8 cellular contexts compared by ENCODE assay signal in genomic region chr17:75313941-75314550, GRCh38. TPM values are rescaled to one million over a fixed set of nuclear protein-coding genes. Genes with fewer than 3 reads are reported as not detected.
DNase-seq lines count a peak whose midpoint lies in the region; ATAC-seq lines count a peak whose summit lies in the region.

No MANE protein-coding gene starts in this region.

- no peak overlapping the region for H3K4me3 ChIP-seq in mucosa of rectum (ENCODE audit: low read length in 2 of 2)
- H3K4me3 ChIP-seq in MG63: no peak overlapping the region

- H3K9me3 ChIP-seq in mucosa of rectum (ENCODE audit: control insufficient read depth in 2 of 2, low read length in 2 of 2) (no peaks in the 10 kb centered on the region), MG63 (no peaks in the 10 kb centered on the region)

- peak overlapping the region; percentile 74 for H3K27ac Mint-ChIP-seq in activated naive CD8-positive, alpha-beta T cell treated with anti-CD3 and anti-CD28 coated beads, Interleukin-2, amount 50 U/mL, for 24 hours

- no peaks in the 10 kb centered on the region for H3K27me3 ChIP-seq in mucosa of rectum (ENCODE audit: control insufficient read depth in 2 of 2, insufficient read depth in 2 of 2, low read length in 2 of 2)
- H3K27me3 ChIP-seq in MG63: no peaks in the 10 kb centered on the region

- peaks cover 46% of the 10 kb centered on the region for H3K4me1 Mint-ChIP-seq in activated naive CD8-positive, alpha-beta T cell treated with anti-CD3 and anti-CD28 coated beads, Interleukin-2, amount 50 U/mL, for 24 hours

- no peaks in the 10 kb centered on the region for H3K27me3 Mint-ChIP-seq in activated naive CD8-positive, alpha-beta T cell treated with anti-CD3 and anti-CD28 coated beads, Interleukin-2, amount 50 U/mL, for 24 hours

- peaks cover 5% of the 10 kb centered on the region for H3K36me3 Mint-ChIP-seq in activated naive CD8-positive, alpha-beta T cell treated with anti-CD3 and anti-CD28 coated beads, Interleukin-2, amount 50 U/mL, for 24 hours (ENCODE audit: low read depth)

- peaks cover 10 to 13% of the 10 kb centered on the region in 2 donors for H3K4me1 ChIP-seq in mucosa of rectum (ENCODE audit: control insufficient read depth in 2 of 2, insufficient read depth in 2 of 2, low read length in 2 of 2)

- H3K27ac ChIP-seq in mucosa of rectum (ENCODE audit: low read depth in 2 of 2, low read length in 2 of 2): peak overlapping the region; percentile 11 to 59

- DNase-seq in EL (peak; percentile 27), MG63 (no peak), HPDE6-E6E7 (ENCODE audit: extremely low spot score) (no peak)
- DNase-seq in activated naive CD8-positive, alpha-beta T cell treated with anti-CD3 and anti-CD28 coated beads, Interleukin-2, amount 50 U/mL, for 24 hours: no peak
- no peak for DNase-seq in effector CD4-positive, alpha-beta T cell

- peaks cover 7 to 19% of the 10 kb centered on the region in 2 donors for H3K36me3 ChIP-seq in mucosa of rectum (ENCODE audit: control insufficient read depth in 2 of 2, insufficient read depth in 2 of 2, low read length in 2 of 2)
- H3K36me3 ChIP-seq in MG63: peaks cover 14% of the 10 kb centered on the region

- H3K4me3 Mint-ChIP-seq in activated naive CD8-positive, alpha-beta T cell treated with anti-CD3 and anti-CD28 coated beads, Interleukin-2, amount 50 U/mL, for 24 hours: no peak overlapping the region

- H3K9me3 Mint-ChIP-seq in activated naive CD8-positive, alpha-beta T cell treated with anti-CD3 and anti-CD28 coated beads, Interleukin-2, amount 50 U/mL, for 24 hours: no peaks in the 10 kb centered on the region

- ATAC-seq in HG02852 (IDR thresholded peaks at IDR 0.05; ENCODE audit: unreplicated experiment): peak; percentile 45
- peak; percentile 47 for ATAC-seq in activated naive CD8-positive, alpha-beta T cell treated with anti-CD3 and anti-CD28 coated beads, Interleukin-2, amount 50 U/mL, for 24 hours
- ATAC-seq in HG03469 (IDR thresholded peaks at IDR 0.05; ENCODE audit: unreplicated experiment): no peak

- no peak overlapping the region for H3K9ac ChIP-seq in mucosa of rectum (ENCODE audit: low read depth in 1 of 2, low read length in 2 of 2)

RNA-seq across cellular contexts. Expression of gene SLC25A19, which starts 24.8 kb away (rescaled TPM):
- 17.8 and 21.7 TPM in 2 replicates for total RNA-seq in MG63 (2014; rRNA removed; shearing (Covaris generic); ENCODE audit: low replicate concordance)

RNA-seq across cellular contexts. Expression of gene MIF4GD, which starts 43.0 kb away (rescaled TPM):
- 4.4 and 18.2 TPM in 2 replicates for total RNA-seq in MG63 (2014; rRNA removed; shearing (Covaris generic); ENCODE audit: low replicate concordance)

RNA-seq across cellular contexts. Expression of gene MRPS7, which starts 52.4 kb away (rescaled TPM):
- 78.0 and 101 TPM in 2 replicates for total RNA-seq in MG63 (2014; rRNA removed; shearing (Covaris generic); ENCODE audit: low replicate concordance)

RNA-seq across cellular contexts. Expression of gene GGA3, which starts 52.6 kb away (rescaled TPM):
- 5.8 and 9.2 TPM in 2 replicates for total RNA-seq in MG63 (2014; rRNA removed; shearing (Covaris generic); ENCODE audit: low replicate concordance)
